22 cellular contexts compared by ENCODE assay signal in genomic region chr2:12765203-12765602, GRCh38.
"Had no signal": no experiment of that assay in that cellular context is flagged by ENCODE, and none has a peak within 500 bp of the region (broad histone marks: within the 10 kb centered on the region; RNA-seq: fewer than 3 reads in every experiment).

No MANE protein-coding gene starts in this region.

- H3K9me3 ChIP-seq: left lung, ovary, psoas muscle, right atrium auricular region, tibial artery had no signal

- H3K36me3 Mint-ChIP-seq: natural killer cell had no signal

- H3K4me3 Mint-ChIP-seq: activated CD4-positive, alpha-beta T cell treated with anti-CD3 and anti-CD28 coated beads for 36 hours; activated naive CD8-positive, alpha-beta T cell treated with anti-CD3 and anti-CD28 coated beads, Interleukin-2, amount 50 U/mL, for 24 hours; activated T-cell treated with anti-CD3 and anti-CD28 coated beads, Interleukin-2, amount 50 U/mL, for 24 hours; activated T-helper 17 cell treated with anti-CD3 and anti-CD28 coated beads, Interleukin-2, amount 50 U/mL, for 72 hours; endodermal cell; natural killer cell; stimulated activated naive CD8-positive, alpha-beta T cell treated with anti-CD3 and anti-CD28 coated beads, Interleukin-15, Interleukin-2, amounts not matched to agents 100 ng/mL and 50 ng/mL, for 24 hours had no signal

- H3K27ac ChIP-seq: coronary artery, epithelial cell of prostate, left lung, ovary, psoas muscle, right atrium auricular region, tibial artery had no signal

- H3K36me3 ChIP-seq: left lung, ovary, right atrium auricular region, tibial artery had no signal

- H3K4me1 ChIP-seq: left lung, psoas muscle, right atrium auricular region had no signal

- H3K4me3 ChIP-seq: coronary artery, left lung, lung, ovary, psoas muscle, right atrium auricular region, tibial artery had no signal

- H3K9me3 Mint-ChIP-seq: activated T-cell treated with anti-CD3 and anti-CD28 coated beads, Interleukin-2, amount 50 U/mL, for 24 hours; endodermal cell; natural killer cell had no signal

- DNase-seq: activated CD4-positive, alpha-beta T cell treated with anti-CD3 and anti-CD28 coated beads for 36 hours; activated CD4-positive, alpha-beta T cell treated with anti-CD3 and anti-CD28 coated beads, Interleukin-2, amount 50 U/mL, for 4 hours; activated CD8-positive, alpha-beta memory T cell treated with anti-CD3 and anti-CD28 coated beads for 24 hours; activated CD8-positive, alpha-beta memory T cell treated with anti-CD3 and anti-CD28 coated beads, Interleukin-2, amount 50 U/mL, for 4 hours; activated naive CD4-positive, alpha-beta T cell; activated naive CD8-positive, alpha-beta T cell treated with anti-CD3 and anti-CD28 coated beads, Interleukin-2, amount 50 U/mL, for 24 hours; activated T-cell treated with anti-CD3 and anti-CD28 coated beads, Interleukin-2, amount 50 U/mL, for 24 hours; aorta; endodermal cell; left lung; midbrain; natural killer cell; ovary; psoas muscle; T-helper 9 cell; tibial artery had no signal

- H3K27ac Mint-ChIP-seq: activated CD4-positive, alpha-beta T cell treated with anti-CD3 and anti-CD28 coated beads for 36 hours; activated naive CD8-positive, alpha-beta T cell treated with anti-CD3 and anti-CD28 coated beads, Interleukin-2, amount 50 U/mL, for 24 hours; activated T-cell treated with anti-CD3 and anti-CD28 coated beads, Interleukin-2, amount 50 U/mL, for 24 hours; activated T-helper 17 cell treated with anti-CD3 and anti-CD28 coated beads, Interleukin-2, amount 50 U/mL, for 72 hours; endodermal cell; natural killer cell; stimulated activated naive CD8-positive, alpha-beta T cell treated with anti-CD3 and anti-CD28 coated beads, Interleukin-15, Interleukin-2, amounts not matched to agents 100 ng/mL and 50 ng/mL, for 24 hours had no signal

- ATAC-seq: activated CD4-positive, alpha-beta T cell treated with anti-CD3 and anti-CD28 coated beads for 36 hours; activated naive CD8-positive, alpha-beta T cell treated with anti-CD3 and anti-CD28 coated beads, Interleukin-2, amount 50 U/mL, for 24 hours; activated T-helper 17 cell treated with anti-CD3 and anti-CD28 coated beads, Interleukin-2, amount 50 U/mL, for 72 hours; left lung; natural killer cell; psoas muscle had no signal

- H3K4me1 Mint-ChIP-seq: endodermal cell, natural killer cell had no signal

- H3K27me3 ChIP-seq: left lung, ovary, right atrium auricular region, tibial artery had no signal
